ENCODE assay signal across 8 cellular contexts in the genomic region with DNA sequence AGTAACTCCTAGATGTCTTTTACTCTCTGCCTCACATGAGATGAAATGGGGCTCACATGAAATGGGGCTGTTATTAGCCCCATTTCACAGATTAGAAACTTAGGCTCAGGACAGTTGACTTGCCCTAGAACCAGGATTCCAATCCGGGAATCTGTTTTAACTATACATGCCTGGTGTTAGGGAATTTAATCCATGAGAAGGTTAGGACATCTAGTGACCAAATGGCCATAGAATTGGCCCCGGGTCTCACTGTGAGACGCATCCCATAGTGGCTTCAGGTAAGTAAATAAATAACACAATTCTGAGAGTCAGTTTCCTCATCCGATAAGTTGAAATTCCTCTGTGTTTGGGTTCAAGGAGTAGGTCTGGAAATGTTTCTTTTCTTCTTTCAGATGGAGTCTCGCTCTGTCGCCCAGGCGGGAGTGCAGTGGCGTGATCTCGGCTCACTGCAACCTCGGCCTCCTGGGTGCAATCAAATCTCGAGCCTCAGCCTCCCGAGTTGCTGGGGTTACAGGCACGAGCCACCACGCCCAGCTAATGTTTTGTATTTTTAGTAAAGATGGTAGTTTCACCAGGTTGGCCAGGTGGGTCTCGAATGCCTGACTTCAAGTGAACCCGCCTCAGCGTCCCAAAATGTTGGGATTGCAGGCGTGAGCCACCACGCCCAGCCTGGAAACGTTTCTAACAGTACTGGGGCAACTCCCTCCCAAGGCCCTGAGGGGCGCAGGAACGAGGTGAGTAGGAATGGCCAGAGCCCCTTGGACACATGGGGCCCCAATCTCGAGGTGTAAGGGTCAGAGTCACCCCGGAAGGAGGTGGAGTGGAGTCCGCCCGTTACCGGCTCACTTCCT. TPM values are rescaled to one million over a fixed set of nuclear protein-coding genes. Genes with fewer than 3 reads are reported as not detected.
DNase-seq lines count a peak whose midpoint lies in the region; ATAC-seq and TF ChIP-seq lines count a peak whose summit lies in the region.

No MANE protein-coding gene starts in this region.

- H3K4me1 Mint-ChIP-seq in activated naive CD4-positive, alpha-beta T cell treated with anti-CD3 and anti-CD28 coated beads, Interleukin-2, amount 10 ng/mL, durations not matched to agents 7 days and 5 days, result peaks cover 36% of the 10 kb centered on the region
- H3K4me1 Mint-ChIP-seq in stimulated activated effector memory CD8-positive, alpha-beta T cell treated with anti-CD3 and anti-CD28 coated beads, Interleukin-12 subunit alpha, Interleukin-12 subunit beta, amount 100 ng/mL, for 72 hours, result peaks cover 45% of the 10 kb centered on the region

- POLR2A ChIA-PET in BJ (lab: Charles Lee), result interaction anchor here (0.6 kb wide), 1 partner anchor 102 kb away, joined by 3 read pairs; no protein-coding TSS in a partner anchor

- DNase-seq in BJ (ENCODE audit: low read depth), result no peak
- DNase-seq in activated naive CD4-positive, alpha-beta T cell treated with anti-CD3 and anti-CD28 coated beads, Interleukin-2, amount 10 ng/mL, durations not matched to agents 7 days and 5 days, result peak; percentile 41
- DNase-seq in stimulated activated effector memory CD8-positive, alpha-beta T cell treated with anti-CD3 and anti-CD28 coated beads, Interleukin-12 subunit alpha, Interleukin-12 subunit beta, amount 100 ng/mL, for 72 hours (ENCODE audit: low spot score in 2 of 2), result peak; percentile 14 to 69
- no peak for DNase-seq in NCI-H774 (lab: John Stamatoyannopoulos, UW)

- peak overlapping the region; percentile 88 for H3K27ac ChIP-seq in HUES48 (ENCODE audit: low read depth, low read length)

- H3K27me3 ChIP-seq in BJ (ENCODE audit: control insufficient read depth, insufficient read depth, low read length) (peaks cover 7% of the 10 kb centered on the region), HUES48 (ENCODE audit: control insufficient read depth, insufficient read depth, low read length) (no peaks in the 10 kb centered on the region), iPS-15b (ENCODE audit: control insufficient read depth, insufficient read depth, low read length) (no peaks in the 10 kb centered on the region)

- H3K4me3 ChIP-seq in BJ (ENCODE audit: low read depth, low read length) (peak overlapping the region; percentile 58), HUES48 (ENCODE audit: low read depth, low read length) (peak overlapping the region; percentile 79), iPS-15b (ENCODE audit: low read depth, low read length) (peak overlapping the region; percentile 61)

- ATAC-seq in stimulated activated effector memory CD8-positive, alpha-beta T cell treated with anti-CD3 and anti-CD28 coated beads, Interleukin-12 subunit alpha, Interleukin-12 subunit beta, amount 100 ng/mL, for 72 hours, result no peak
- ATAC-seq in GM21576 (IDR thresholded peaks at IDR 0.05; ENCODE audit: unreplicated experiment) (no peak), HG02763 (IDR thresholded peaks at IDR 0.05; ENCODE audit: unreplicated experiment) (no peak)

- H3K4me1 ChIP-seq in HUES48 (ENCODE audit: control insufficient read depth, insufficient read depth, low read length) (peaks cover 13% of the 10 kb centered on the region), iPS-15b (ENCODE audit: control insufficient read depth, insufficient read depth, low read length) (peaks cover 4% of the 10 kb centered on the region)

- H3K9me3 ChIP-seq in HUES48 (ENCODE audit: control insufficient read depth, insufficient read depth, low read length) (no peaks in the 10 kb centered on the region), iPS-15b (ENCODE audit: control insufficient read depth, insufficient read depth, low read length) (no peaks in the 10 kb centered on the region)

- H3K27ac Mint-ChIP-seq in activated naive CD4-positive, alpha-beta T cell treated with anti-CD3 and anti-CD28 coated beads, Interleukin-2, amount 10 ng/mL, durations not matched to agents 7 days and 5 days, result peak overlapping the region; percentile 95
- peak overlapping the region; percentile 100 for H3K27ac Mint-ChIP-seq in stimulated activated effector memory CD8-positive, alpha-beta T cell treated with anti-CD3 and anti-CD28 coated beads, Interleukin-12 subunit alpha, Interleukin-12 subunit beta, amount 100 ng/mL, for 72 hours

- H3K9ac ChIP-seq in HUES48 (ENCODE audit: low read depth, low read length), result peak overlapping the region; percentile 96
- peak overlapping the region; percentile 77 for H3K9ac ChIP-seq in iPS-15b (ENCODE audit: low read depth, low read length)

- H3K36me3 ChIP-seq in BJ (ENCODE audit: control insufficient read depth, insufficient read depth, low read length) (peaks cover 12% of the 10 kb centered on the region), HUES48 (ENCODE audit: control insufficient read depth, insufficient read depth, low read length) (peaks cover 18% of the 10 kb centered on the region), iPS-15b (ENCODE audit: control insufficient read depth, insufficient read depth, low read length) (peaks cover 16% of the 10 kb centered on the region)

- peaks cover 5% of the 10 kb centered on the region for H3K27me3 Mint-ChIP-seq in activated naive CD4-positive, alpha-beta T cell treated with anti-CD3 and anti-CD28 coated beads, Interleukin-2, amount 10 ng/mL, durations not matched to agents 7 days and 5 days

- H3K9me3 Mint-ChIP-seq in activated naive CD4-positive, alpha-beta T cell treated with anti-CD3 and anti-CD28 coated beads, Interleukin-2, amount 10 ng/mL, durations not matched to agents 7 days and 5 days, result no peaks in the 10 kb centered on the region
- no peaks in the 10 kb centered on the region for H3K9me3 Mint-ChIP-seq in stimulated activated effector memory CD8-positive, alpha-beta T cell treated with anti-CD3 and anti-CD28 coated beads, Interleukin-12 subunit alpha, Interleukin-12 subunit beta, amount 100 ng/mL, for 72 hours

- peaks cover 22% of the 10 kb centered on the region for H3K36me3 Mint-ChIP-seq in activated naive CD4-positive, alpha-beta T cell treated with anti-CD3 and anti-CD28 coated beads, Interleukin-2, amount 10 ng/mL, durations not matched to agents 7 days and 5 days
- peaks cover 43% of the 10 kb centered on the region for H3K36me3 Mint-ChIP-seq in stimulated activated effector memory CD8-positive, alpha-beta T cell treated with anti-CD3 and anti-CD28 coated beads, Interleukin-12 subunit alpha, Interleukin-12 subunit beta, amount 100 ng/mL, for 72 hours

- CTCF ChIA-PET in BJ (lab: Yijun Ruan, JAX), result no interaction called here
- CTCF ChIA-PET in activated naive CD4-positive, alpha-beta T cell treated with anti-CD3 and anti-CD28 coated beads, Interleukin-2, amount 10 ng/mL, durations not matched to agents 7 days and 5 days (lab: Charles Lee), result interaction anchor here (0.6 kb wide), 1 partner anchor 319 kb away, joined by 3 read pairs; no protein-coding TSS in a partner anchor

- no peak for TF ChIP-seq CTCF in BJ (IDR thresholded peaks at IDR 0.05; ENCODE audit: insufficient read depth, low read depth, low read length)

- H3K4me3 Mint-ChIP-seq in activated naive CD4-positive, alpha-beta T cell treated with anti-CD3 and anti-CD28 coated beads, Interleukin-2, amount 10 ng/mL, durations not matched to agents 7 days and 5 days, result peak overlapping the region; percentile 94
- H3K4me3 Mint-ChIP-seq in stimulated activated effector memory CD8-positive, alpha-beta T cell treated with anti-CD3 and anti-CD28 coated beads, Interleukin-12 subunit alpha, Interleukin-12 subunit beta, amount 100 ng/mL, for 72 hours, result peak overlapping the region; percentile 100

RNA-seq across cellular contexts. Expression of a gene that starts 1.2 kb away (rescaled TPM):
- polyA plus RNA-seq in BJ (2011; rRNA removed), result 5.6 and 10.4 TPM in 2 replicates
- polyA minus RNA-seq in BJ (2011; rRNA and poly(A)+ RNA removed), result 22.8 and 31.8 TPM in 2 replicates

RNA-seq across cellular contexts. Expression of a gene that starts 4.7 kb away (rescaled TPM):
- polyA plus RNA-seq in BJ (2011; rRNA removed), result 0.06 and 0.10 TPM in 2 replicates
- 0.09 and 0.15 TPM in 2 replicates for polyA minus RNA-seq in BJ (2011; rRNA and poly(A)+ RNA removed)

RNA-seq across cellular contexts. Expression of a gene that starts 57.5 kb away (rescaled TPM):
- 1.8 and 2.2 TPM in 2 replicates for polyA plus RNA-seq in BJ (2011; rRNA removed)
- polyA minus RNA-seq in BJ (2011; rRNA and poly(A)+ RNA removed), result 1.1 and 1.5 TPM in 2 replicates

Comparison
In these comparisons a context has a peak if more than half of its experiments do, and no peak if none do; other contexts are left out.
1. DNase-seq: peak in activated naive CD4-positive, alpha-beta T cell treated with anti-CD3 and anti-CD28 coated beads, Interleukin-2, amount 10 ng/mL, durations not matched to agents 7 days and 5 days (single experiment) and stimulated activated effector memory CD8-positive, alpha-beta T cell treated with anti-CD3 and anti-CD28 coated beads, Interleukin-12 subunit alpha, Interleukin-12 subunit beta, amount 100 ng/mL, for 72 hours (2 of 2); none in BJ (single experiment) and NCI-H774 (single experiment).
2. Peak in every context shown above with its lines, with median percentiles within 50 percentile points of each other: H3K4me3 ChIP-seq.